ENCODE assay signal across 1 cellular context in genomic region chrX:38985375-38985774, GRCh38.
TF ChIP-seq lines count a peak whose summit lies in the region.

No MANE protein-coding gene starts in this region.

TF ChIP-seq in GM23338, 12 proteins besides CTCF, POLR2A, EP300 and RAD21 (continued from another document):
- TF ChIP-seq POLR2AphosphoS5 (IDR thresholded peaks at IDR 0.05; ENCODE audit: low read depth) (no peak), ETS1 (IDR thresholded peaks at IDR 0.05) (no peak)
TF ChIP-seq in GM23338: peak in this region for 0.
